ENCODE assay signal across 5 cellular contexts in genomic region chr3:85922374-85922773, GRCh38.
"Had no signal": no experiment of that assay in that cellular context is flagged by ENCODE, and none has a peak within 500 bp of the region (broad histone marks: within the 10 kb centered on the region; RNA-seq: fewer than 3 reads in every experiment).

No MANE protein-coding gene starts in this region.

- H2AFZ ChIP-seq: GM23338 had no signal

- FAIRE-seq: HTR-8/SVneo had no signal

- ATAC-seq: GM23338 had no signal

- DNase-seq: H7, KG1 had no signal

- H3K36me3 ChIP-seq: HAP-1 had no signal

- H3K4me2 ChIP-seq: GM23338 had no signal

- H3K4me3 ChIP-seq: GM23338, HAP-1 had no signal

- H3K9me3 ChIP-seq: HAP-1 had no signal
